11 cellular contexts compared by ENCODE assay signal in genomic region chr1:14929547-14930223, GRCh38.
DNase-seq lines count a peak whose midpoint lies in the region; ATAC-seq and TF ChIP-seq lines count a peak whose summit lies in the region.
"Had no signal": no experiment of that assay in that cellular context is flagged by ENCODE, and none has a peak within 500 bp of the region (broad histone marks: within the 10 kb centered on the region; RNA-seq: fewer than 3 reads in every experiment).

No MANE protein-coding gene starts in this region.

- DNase-seq in AG08396 (ENCODE audit: low spot score) (peak; percentile 79), LHCN-M2 (ENCODE audit: low read depth) (peak; percentile 65), choroid plexus epithelial cell (ENCODE audit: low read depth) (peak; percentile 69), mesendoderm (no peak), esophagus muscularis mucosa (ENCODE audit: extremely low spot score) (no peak)
- DNase-seq: naive B cell, NCI-H146 had no signal

- no peak overlapping the region for H3K23ac ChIP-seq in mesendoderm (ENCODE audit: low read length)

- TF ChIP-seq CTCF in choroid plexus epithelial cell (conservative IDR thresholded peaks at IDR 0.05; ENCODE audit: low read depth, low read length), result no peak
- no peak for TF ChIP-seq CTCF in esophagus muscularis mucosa (IDR thresholded peaks at IDR 0.05)

- no peak for TF ChIP-seq EP300 in esophagus muscularis mucosa (IDR thresholded peaks at IDR 0.05)

- ATAC-seq in HG02973 (IDR thresholded peaks at IDR 0.05; ENCODE audit: unreplicated experiment) (no peak), GM18861 (IDR thresholded peaks at IDR 0.05; ENCODE audit: unreplicated experiment) (no peak), HG03045 (IDR thresholded peaks at IDR 0.05; ENCODE audit: unreplicated experiment) (no peak)
- ATAC-seq: activated CD4-positive, CD25-positive, alpha-beta regulatory T cell treated with anti-CD3 and anti-CD28 coated beads, Interleukin-2, amount 50 U/mL, for 24 hours had no signal

- H3K79me1 ChIP-seq in mesendoderm (ENCODE audit: low read length), result peaks cover 32% of the 10 kb centered on the region

- no peak for TF ChIP-seq POLR2A in esophagus muscularis mucosa (IDR thresholded peaks at IDR 0.05; ENCODE audit: low read depth)

- H2AK5ac ChIP-seq in mesendoderm (ENCODE audit: low read length), result no peak overlapping the region

- no peak overlapping the region for H2BK5ac ChIP-seq in mesendoderm (ENCODE audit: low read length)

- peak overlapping the region; percentile 19 for H3K56ac ChIP-seq in mesendoderm (ENCODE audit: low read length)

- no peaks in the 10 kb centered on the region for H3K9me3 ChIP-seq in esophagus muscularis mucosa

- H3K9ac ChIP-seq in mesendoderm (ENCODE audit: low read length), result no peak overlapping the region

- H3K27me3 ChIP-seq in mesendoderm (ENCODE audit: insufficient read depth, low read length, poor library complexity), result no peaks in the 10 kb centered on the region
- H3K27me3 ChIP-seq in esophagus muscularis mucosa, result no peaks in the 10 kb centered on the region

- H3K4ac ChIP-seq in mesendoderm (ENCODE audit: low read depth, low read length), result no peak overlapping the region

- H3K36me3 ChIP-seq in mesendoderm (ENCODE audit: control insufficient read depth, insufficient read depth, low read length), result no peaks in the 10 kb centered on the region
- H3K36me3 ChIP-seq in esophagus muscularis mucosa, result no peaks in the 10 kb centered on the region

- H2BK120ac ChIP-seq in mesendoderm (ENCODE audit: low read depth, low read length), result no peak overlapping the region

- intact Hi-C loops in esophagus muscularis mucosa (cut with DNase I), result loop anchor here (5.0 kb wide), 1 partner anchor 38 kb away; no protein-coding TSS in a partner anchor

- no CpG with 5 or more reads among the region's 21 CpGs for whole genome bisulfite sequencing in mesendoderm (ENCODE audit: extremely low coverage, insufficient coverage, low lambda C conversion rate)
- 78% methylated on average over 21 of the region's 21 CpGs for WGBS in esophagus muscularis mucosa

- no peak overlapping the region for H3K27ac ChIP-seq in mesendoderm (ENCODE audit: low read depth, low read length)
- no peak overlapping the region for H3K27ac ChIP-seq in esophagus muscularis mucosa (replicated peaks in 1 of 4)

- no peak overlapping the region for H3K18ac ChIP-seq in mesendoderm (ENCODE audit: low read length)

- no peak overlapping the region for H4K8ac ChIP-seq in mesendoderm (ENCODE audit: low read depth, low read length)

- H3K4me1 ChIP-seq in mesendoderm (ENCODE audit: control insufficient read depth, low read depth, low read length), result peaks cover 12% of the 10 kb centered on the region
- H3K4me1 ChIP-seq in esophagus muscularis mucosa, result peaks cover 21 to 32% (median 25%) of the 10 kb centered on the region in 4 donors

- no peak overlapping the region for H4K5ac ChIP-seq in mesendoderm (ENCODE audit: low read length)

- peaks cover 30% of the 10 kb centered on the region for H3K79me2 ChIP-seq in mesendoderm (ENCODE audit: control insufficient read depth, insufficient read depth, low read length)

- no peak overlapping the region for H2BK15ac ChIP-seq in mesendoderm (replicated peaks; ENCODE audit: low read depth)

- no peak overlapping the region for H3K4me3 ChIP-seq in choroid plexus epithelial cell (ENCODE audit: low read depth, low read length)
- no peak overlapping the region for H3K4me3 ChIP-seq in mesendoderm (ENCODE audit: low read length)
- no peak overlapping the region for H3K4me3 ChIP-seq in esophagus muscularis mucosa

- no peak overlapping the region for H3K4me2 ChIP-seq in mesendoderm (ENCODE audit: low read length)

Comparison
In these comparisons a context has a peak if more than half of its experiments do, and no peak if none do; other contexts are left out.
1. DNase-seq: peak in AG08396 (single experiment), LHCN-M2 (single experiment) and choroid plexus epithelial cell (single experiment); none in mesendoderm (single experiment) and esophagus muscularis mucosa (single experiment).